In the genomic region with DNA sequence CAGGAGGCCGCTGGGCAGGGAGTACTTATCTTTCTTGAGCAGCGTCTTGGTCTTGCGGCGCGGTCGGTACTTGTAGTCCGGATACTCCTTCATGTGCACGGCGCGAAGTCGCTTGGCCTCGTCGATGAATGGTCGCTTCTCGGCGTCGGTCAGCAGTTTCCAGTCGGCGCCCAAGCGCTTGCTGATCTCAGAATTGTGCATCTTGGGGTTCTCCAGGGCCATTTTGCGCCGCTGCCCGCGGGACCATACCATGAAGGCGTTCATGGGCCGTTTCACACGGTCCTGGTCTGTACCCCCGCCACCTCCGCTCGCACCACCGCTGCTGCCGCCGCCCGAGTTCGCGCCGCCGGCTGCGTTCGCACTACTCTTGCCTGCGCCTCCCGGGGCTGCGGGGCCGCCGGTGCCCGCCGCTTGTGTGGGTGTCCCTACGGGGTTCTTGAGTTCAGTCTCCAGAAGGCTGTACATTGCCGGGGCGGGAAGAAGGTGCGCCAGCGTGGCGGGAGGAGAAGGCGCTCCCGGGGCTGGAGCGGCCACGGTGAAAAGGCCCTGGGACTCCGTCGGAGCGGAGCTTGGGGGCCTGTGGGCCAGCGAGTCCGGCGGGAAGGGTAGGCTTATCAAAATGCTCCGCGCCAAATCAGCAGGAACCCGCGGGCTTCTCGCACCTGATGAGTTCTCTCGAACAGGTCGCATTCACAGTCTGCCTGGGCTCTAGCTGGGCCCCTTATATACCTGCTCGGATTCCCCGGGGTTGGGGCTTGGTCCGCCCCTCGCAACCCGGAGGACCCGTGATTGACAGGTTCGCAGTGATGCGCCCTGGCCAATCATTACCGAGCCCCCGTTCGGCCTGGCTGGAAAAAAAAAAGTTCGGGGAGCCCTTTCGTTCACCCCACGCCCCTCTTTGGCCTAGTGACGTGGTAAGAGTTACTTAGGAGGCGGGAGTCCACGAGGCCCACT, we compare ENCODE assay signal across 12 cellular contexts. TPM values are rescaled to one million over a fixed set of nuclear protein-coding genes. Genes with fewer than 3 reads are reported as not detected.
DNase-seq lines count a peak whose midpoint lies in the region; TF ChIP-seq lines count a peak whose summit lies in the region.
"Had no signal": no experiment of that assay in that cellular context is flagged by ENCODE, and none has a peak within 500 bp of the region (broad histone marks: within the 10 kb centered on the region; RNA-seq: fewer than 3 reads in every experiment).

SOX3 (minus strand) TSS at position 699 of the 954 bp plus-strand sequence; CDS start at position 690, 9 bp downstream.

- DNase-seq in AG10803 (ENCODE audit: low read depth) (no peak), NCI-H748 (lab: John Stamatoyannopoulos, UW; ENCODE audit: unreplicated experiment) (peak; percentile 66), glutamatergic neuron (no peak), progenitor cell of endocrine pancreas (ENCODE audit: low spot score, unreplicated experiment) (no peak), kidney glomerular epithelial cell (lab: John Stamatoyannopoulos, UW) (no peak), NCI-H2227 (lab: John Stamatoyannopoulos, UW; ENCODE audit: unreplicated experiment) (no peak)
- DNase-seq in effector CD4-positive, alpha-beta T cell: no peak
- no peak for DNase-seq in activated CD4-positive, CD25-positive, alpha-beta regulatory T cell (lab: John Stamatoyannopoulos, UW)
- DNase-seq: activated CD4-positive, alpha-beta T cell treated with anti-CD3 and anti-CD28 coated beads, Interleukin-2, amount 50 U/mL, for 4 hours; CD4-positive, alpha-beta memory T cell; NCI-H1092 had no signal

- H3K27me3 Mint-ChIP-seq in glutamatergic neuron (ENCODE audit: unreplicated experiment) (peaks cover 14% of the 10 kb centered on the region), progenitor cell of endocrine pancreas (peaks cover 80% of the 10 kb centered on the region)

- no peak within 1 kb of the TSS for H3K27ac Mint-ChIP-seq in glutamatergic neuron (ENCODE audit: unreplicated experiment)
- H3K27ac Mint-ChIP-seq in progenitor cell of endocrine pancreas: peak within 1 kb of the TSS; percentile 84
- H3K27ac Mint-ChIP-seq: CD4-positive, alpha-beta memory T cell had no signal

- peak within 1 kb of the TSS; percentile 3; the same call in 1 of the 2 replicates for H3K4me3 ChIP-seq in AG10803 (ENCODE audit: low read length)
- H3K4me3 ChIP-seq: lung had no signal

- peaks cover 3% of the 10 kb centered on the region for H3K4me1 Mint-ChIP-seq in glutamatergic neuron (ENCODE audit: low read depth, unreplicated experiment)
- peaks cover 33% of the 10 kb centered on the region for H3K4me1 Mint-ChIP-seq in progenitor cell of endocrine pancreas (ENCODE audit: low read depth)

- TF ChIP-seq CTCF in AG10803 (conservative IDR thresholded peaks at IDR 0.05; ENCODE audit: low read length): no peak
- no peak for TF ChIP-seq CTCF in glutamatergic neuron (IDR thresholded peaks at IDR 0.05; ENCODE audit: partially characterized antibody, unreplicated experiment)
- no peak for TF ChIP-seq CTCF in progenitor cell of endocrine pancreas (IDR thresholded peaks at IDR 0.05; ENCODE audit: unreplicated experiment)

- peak within 1 kb of the TSS; percentile 76 for H3K4me3 Mint-ChIP-seq in glutamatergic neuron (ENCODE audit: unreplicated experiment)
- H3K4me3 Mint-ChIP-seq in progenitor cell of endocrine pancreas (ENCODE audit: low read depth): peak within 1 kb of the TSS; percentile 78

- H3K36me3 Mint-ChIP-seq in glutamatergic neuron (ENCODE audit: unreplicated experiment): no peaks in the 10 kb centered on the region
- no peaks in the 10 kb centered on the region for H3K36me3 Mint-ChIP-seq in progenitor cell of endocrine pancreas (ENCODE audit: insufficient read depth)

- H3K9me3 Mint-ChIP-seq in glutamatergic neuron (ENCODE audit: unreplicated experiment): peaks cover 3% of the 10 kb centered on the region
- H3K9me3 Mint-ChIP-seq in progenitor cell of endocrine pancreas (ENCODE audit: low read depth): no peaks in the 10 kb centered on the region

RNA-seq across cellular contexts. Expression of gene SOX3, which starts in this region (rescaled TPM):
- total RNA-seq in glutamatergic neuron (ENCODE audit: unreplicated experiment): 0.71 TPM
- total RNA-seq in progenitor cell of endocrine pancreas: 21.7 and 24.3 TPM in 2 replicates
- total RNA-seq: CD4-positive, alpha-beta memory T cell had no signal

Comparison
In these comparisons a context has a peak if more than half of its experiments do, and no peak if none do; other contexts are left out.
1. RNA of gene SOX3 (total RNA-seq): 21.7 to 24.3 TPM in progenitor cell of endocrine pancreas; 0.71 TPM in glutamatergic neuron (single experiment); every median in the first group is over 10 times any median in the second.